ENCODE assay signal across 8 cellular contexts in genomic region chr1:156146006-156146748, GRCh38. TPM values are rescaled to one million over a fixed set of nuclear protein-coding genes. Genes with fewer than 3 reads are reported as not detected.
DNase-seq lines count a peak whose midpoint lies in the region; ATAC-seq and TF ChIP-seq lines count a peak whose summit lies in the region.

No MANE protein-coding gene starts in this region.

- H3K36me3 Mint-ChIP-seq in activated naive CD8-positive, alpha-beta T cell treated with anti-CD3 and anti-CD28 coated beads for 36 hours = no peaks in the 10 kb centered on the region
- no peaks in the 10 kb centered on the region for H3K36me3 Mint-ChIP-seq in progenitor cell of endocrine pancreas (ENCODE audit: insufficient read depth)

- H3K4me2 ChIP-seq in OCI-LY7 (ENCODE audit: low read length) = peak overlapping the region; percentile 85

- BruUV-seq in OCI-LY7 (replicated peaks; lab: Mats Ljungman, UMichigan) = no TSS peak

- no peaks in the 10 kb centered on the region for H3K27me3 Mint-ChIP-seq in activated naive CD8-positive, alpha-beta T cell treated with anti-CD3 and anti-CD28 coated beads for 36 hours
- H3K27me3 Mint-ChIP-seq in progenitor cell of endocrine pancreas = peaks cover 21% of the 10 kb centered on the region

- peak overlapping the region; percentile 53 for H2AFZ ChIP-seq in OCI-LY7 (ENCODE audit: low read length)

- peaks cover 19% of the 10 kb centered on the region for H3K27me3 ChIP-seq in cardiac muscle cell

- peaks cover 48% of the 10 kb centered on the region for H3K4me1 Mint-ChIP-seq in activated naive CD8-positive, alpha-beta T cell treated with anti-CD3 and anti-CD28 coated beads for 36 hours
- peaks cover 12% of the 10 kb centered on the region for H3K4me1 Mint-ChIP-seq in progenitor cell of endocrine pancreas (ENCODE audit: low read depth)

- H3K4me3 ChIP-seq in OCI-LY7 (ENCODE audit: low read depth, low read length, poor library complexity, severe bottlenecking) = peak overlapping the region; percentile 40
- H3K4me3 ChIP-seq in cardiac muscle cell = no peak overlapping the region

- ATAC-seq in GM21381 (IDR thresholded peaks at IDR 0.05; ENCODE audit: unreplicated experiment) = no peak
- no peak for ATAC-seq in HG03571 (IDR thresholded peaks at IDR 0.05; ENCODE audit: unreplicated experiment)

- H3K27ac ChIP-seq in OCI-LY7 (ENCODE audit: low read depth, low read length, poor library complexity, severe bottlenecking) = peak overlapping the region; percentile 95
- no peak overlapping the region for H3K27ac ChIP-seq in cardiac muscle cell

- no peaks in the 10 kb centered on the region for H3K9me3 ChIP-seq in OCI-LY7 (ENCODE audit: low read length)
- H3K9me3 ChIP-seq in cardiac muscle cell (ENCODE audit: low read depth) = no peaks in the 10 kb centered on the region

- CTCF ChIA-PET in OCI-LY7 (lab: Charles Lee; ENCODE audit: unreplicated experiment) = interaction anchor here (0.5 to 2.2 kb wide), 5 partner anchors 9 to 401 kb away, joined by 3 to 6 read pairs (median 3); no protein-coding TSS in a partner anchor

- POLR2A ChIA-PET in OCI-LY7 (lab: Charles Lee) = interaction anchor here (0.6 to 3.5 kb wide), 4 partner anchors 12 to 81 kb away, joined by 3 to 18 read pairs (median 3); no protein-coding TSS in a partner anchor

- peaks cover 13% of the 10 kb centered on the region; the same call in 1 of the 2 replicates for H3K79me2 ChIP-seq in OCI-LY7 (ENCODE audit: insufficient read depth, low read depth, low read length)

- TF ChIP-seq CTCF in OCI-LY7 (conservative IDR thresholded peaks at IDR 0.05; ENCODE audit: low read length) (peak; percentile 93), cardiac muscle cell (IDR thresholded peaks at IDR 0.05; ENCODE audit: low read depth, low read length) (peak; percentile 65), progenitor cell of endocrine pancreas (IDR thresholded peaks at IDR 0.05; ENCODE audit: unreplicated experiment) (peak; percentile 62)

- no peaks in the 10 kb centered on the region for H3K36me3 ChIP-seq in OCI-LY7 (ENCODE audit: insufficient read depth, low read length)
- no peaks in the 10 kb centered on the region for H3K36me3 ChIP-seq in cardiac muscle cell

- H3K27ac Mint-ChIP-seq in activated naive CD8-positive, alpha-beta T cell treated with anti-CD3 and anti-CD28 coated beads for 36 hours = peak overlapping the region; percentile 88
- H3K27ac Mint-ChIP-seq in progenitor cell of endocrine pancreas = peak overlapping the region; percentile 92

- H3K9me3 Mint-ChIP-seq in activated naive CD8-positive, alpha-beta T cell treated with anti-CD3 and anti-CD28 coated beads for 36 hours = no peaks in the 10 kb centered on the region
- no peaks in the 10 kb centered on the region for H3K9me3 Mint-ChIP-seq in progenitor cell of endocrine pancreas (ENCODE audit: low read depth)

- DNase-seq in GM04503 (ENCODE audit: low read depth) (peak; percentile 87), LHCN-M2 (ENCODE audit: low read depth) (peak; percentile 96), OCI-LY7 (ENCODE audit: low spot score) (peak; percentile 89), cardiac muscle cell (ENCODE audit: low read depth in 1 of 2, low spot score in 1 of 2) (peak; percentile 70 to 96), progenitor cell of endocrine pancreas (ENCODE audit: low spot score, unreplicated experiment) (no peak)
- peak; percentile 54 for DNase-seq in activated naive CD8-positive, alpha-beta T cell treated with anti-CD3 and anti-CD28 coated beads for 36 hours

- intact Hi-C loops in OCI-LY7 (cut with micrococcal nuclease; ENCODE audit: unreplicated experiment) = loop anchor here (1.0 kb wide), 2 partner anchors 67 to 79 kb away; partner anchors contain the start of gene PMF1

- H4K20me1 ChIP-seq in OCI-LY7 (ENCODE audit: insufficient read depth, low read length) = no peaks in the 10 kb centered on the region

- no peaks in the 10 kb centered on the region for H3K9me2 ChIP-seq in OCI-LY7 (ENCODE audit: insufficient read depth, low read length)

- H3K4me1 ChIP-seq in OCI-LY7 (ENCODE audit: insufficient read depth, low read length, poor library complexity, severe bottlenecking) = peaks cover 41% of the 10 kb centered on the region
- H3K4me1 ChIP-seq in cardiac muscle cell (ENCODE audit: low read depth) = no peaks in the 10 kb centered on the region

- peak overlapping the region; percentile 63 for H3K4me3 Mint-ChIP-seq in activated naive CD8-positive, alpha-beta T cell treated with anti-CD3 and anti-CD28 coated beads for 36 hours
- peak overlapping the region; percentile 55 for H3K4me3 Mint-ChIP-seq in progenitor cell of endocrine pancreas (ENCODE audit: low read depth)

RNA-seq across cellular contexts. Expression of gene SEMA4A, which starts 7.2 kb away (rescaled TPM):
- 0.40 and 0.64 TPM in 2 replicates for total RNA-seq in LHCN-M2 (2014; rRNA removed)
- 0.39 TPM for polyA plus RNA-seq in LHCN-M2 (2012)
- total RNA-seq in OCI-LY7 (2014; rRNA removed; shearing (Covaris generic)) = 77.8 and 81.2 TPM in 2 replicates
- 196 and 205 TPM in 2 replicates for total RNA-seq in OCI-LY7 (2022)
- total RNA-seq in activated naive CD8-positive, alpha-beta T cell treated with anti-CD3 and anti-CD28 coated beads for 36 hours = 10 to 100 TPM; 13.2 to 16.1 TPM
- total RNA-seq in cardiac muscle cell = 3.6 and 8.6 TPM in 2 replicates
- polyA plus RNA-seq in cardiac muscle cell = 0.65 and 2.9 TPM in 2 replicates
- 2.1 and 3.7 TPM in 2 replicates for total RNA-seq in progenitor cell of endocrine pancreas

RNA-seq across cellular contexts. Expression of gene LMNA, which starts 31.7 kb away (rescaled TPM):
- total RNA-seq in LHCN-M2 (2014; rRNA removed) (1,371 and 1,475 TPM in 2 replicates), OCI-LY7 (2022) (5.0 and 6.5 TPM in 2 replicates), cardiac muscle cell (128 and 139 TPM in 2 replicates), progenitor cell of endocrine pancreas (83.5 and 92.7 TPM in 2 replicates)
- polyA plus RNA-seq in LHCN-M2 (2012) = 1,211 TPM
- 12.9 and 14.3 TPM in 2 replicates for total RNA-seq in OCI-LY7 (2014; rRNA removed; shearing (Covaris generic))
- 10 to 100 TPM; 32.3 to 37.8 TPM for total RNA-seq in activated naive CD8-positive, alpha-beta T cell treated with anti-CD3 and anti-CD28 coated beads for 36 hours
- polyA plus RNA-seq in cardiac muscle cell = 99.4 and 149 TPM in 2 replicates

RNA-seq across cellular contexts. Expression of gene SLC25A44, which starts 47.7 kb away (rescaled TPM):
- total RNA-seq in LHCN-M2 (2014; rRNA removed) = 11.2 and 15.6 TPM in 2 replicates
- polyA plus RNA-seq in LHCN-M2 (2012) = 14.4 TPM
- 8.5 and 11.0 TPM in 2 replicates for total RNA-seq in OCI-LY7 (2014; rRNA removed; shearing (Covaris generic))
- 22.5 and 26.1 TPM in 2 replicates for total RNA-seq in OCI-LY7 (2022)
- total RNA-seq in activated naive CD8-positive, alpha-beta T cell treated with anti-CD3 and anti-CD28 coated beads for 36 hours = 10 to 100 TPM; 55.0 to 60.7 TPM
- total RNA-seq in cardiac muscle cell = 9.2 and 9.7 TPM in 2 replicates
- 13.8 and 18.1 TPM in 2 replicates for polyA plus RNA-seq in cardiac muscle cell
- 14.3 and 20.4 TPM in 2 replicates for total RNA-seq in progenitor cell of endocrine pancreas
